15 cellular contexts compared by ENCODE assay signal in the genomic region with DNA sequence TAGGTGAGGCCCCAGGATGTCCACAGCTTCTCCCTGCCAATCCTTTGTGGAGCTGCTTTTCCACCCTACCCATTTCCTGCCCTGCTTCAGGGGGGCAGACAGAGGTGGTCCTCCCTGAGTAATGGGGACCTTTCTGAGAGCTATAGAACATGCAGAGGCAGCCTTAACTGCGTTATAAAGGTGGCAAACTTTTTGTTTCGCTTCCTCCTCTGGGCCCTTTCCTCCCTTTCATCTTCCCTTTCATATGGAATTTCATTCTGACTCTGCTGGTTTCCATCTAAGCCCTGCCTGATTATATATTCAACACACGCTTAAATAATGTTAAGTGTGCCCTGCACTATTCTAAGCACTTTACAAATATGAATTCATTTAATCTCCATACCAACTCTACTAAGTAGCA.
A peak's percentile ranks its signal among the peaks of the same experiment; 100 is the strongest.
DNase-seq lines count a peak whose midpoint lies in the region; ATAC-seq lines count a peak whose summit lies in the region.
"Had no signal": no experiment of that assay in that cellular context is flagged by ENCODE, and none has a peak within 500 bp of the region (broad histone marks: within the 10 kb centered on the region; RNA-seq: fewer than 3 reads in every experiment).

No MANE protein-coding gene starts in this region.

- ATAC-seq in GM18867 (IDR thresholded peaks at IDR 0.05; ENCODE audit: unreplicated experiment), result peak; percentile 71
- peak; percentile 56 for ATAC-seq in GM21526 (IDR thresholded peaks at IDR 0.05; ENCODE audit: low FRiP score, unreplicated experiment)
- peak; percentile 52 for ATAC-seq in HG03066 (IDR thresholded peaks at IDR 0.05; ENCODE audit: low read depth, unreplicated experiment)
- ATAC-seq: esophagus mucosa had no signal

- DNase-seq in germinal center (ENCODE audit: low spot score) (no peak), HCEC 1CT (no peak), GM19238 (ENCODE audit: insufficient read length, low spot score) (no peak)
- DNase-seq in activated CD4-positive, alpha-beta T cell treated with anti-CD3 and anti-CD28 coated beads, Interleukin-2, amount 50 U/mL, for 1 hour, result no peak
- DNase-seq: activated CD4-positive, alpha-beta T cell treated with anti-CD3 and anti-CD28 coated beads, Interleukin-2, amount 10 ng/mL, durations not matched to agents 24 days and 14 days; activated naive CD4-positive, alpha-beta T cell treated with anti-CD3 and anti-CD28 coated beads, Interleukin-2, amount 10 ng/mL, durations not matched to agents 7 days and 5 days; activated T-cell treated with anti-CD3 and anti-CD28 coated beads for 4 hours; dermis blood vessel endothelial cell; DMS 273 treated with DMSO at 0.1 percent for 48 hours; heart right ventricle; PC-9 had no signal
